Comparison of ENCODE assay signal across 23 cellular contexts in the genomic region with DNA sequence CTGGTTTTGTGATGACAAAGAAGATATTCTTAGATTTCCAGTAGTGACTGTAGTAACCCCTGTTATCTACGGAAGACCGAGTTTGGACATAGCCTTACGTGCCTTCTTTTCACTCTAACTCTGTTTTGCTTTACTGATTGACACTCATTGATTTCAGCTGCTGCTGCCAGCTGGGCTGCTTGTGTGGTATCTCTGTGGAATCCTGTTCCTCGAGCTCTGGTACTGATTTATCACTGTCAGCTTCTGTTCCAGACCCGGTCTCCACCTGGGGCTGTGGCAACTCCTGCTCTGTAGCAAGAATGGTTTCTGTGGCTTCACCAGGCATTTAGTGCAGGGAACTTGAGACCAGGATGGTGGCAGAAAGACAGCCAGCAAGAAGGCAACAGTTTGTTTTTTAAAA. TPM values are rescaled to one million over a fixed set of nuclear protein-coding genes. Genes with fewer than 3 reads are reported as not detected.
"Had no signal": no experiment of that assay in that cellular context is flagged by ENCODE, and none has a peak within 500 bp of the region (broad histone marks: within the 10 kb centered on the region; RNA-seq: fewer than 3 reads in every experiment).

No MANE protein-coding gene starts in this region.

- ATAC-seq: activated CD8-positive, alpha-beta memory T cell treated with anti-CD3 and anti-CD28 coated beads, Interleukin-2, amount 10 ng/mL, durations not matched to agents 7 days and 5 days; activated naive CD4-positive, alpha-beta T cell treated with anti-CD3 and anti-CD28 coated beads, Interleukin-2, amount 50 U/mL, for 72 hours; lower lobe of right lung; stimulated activated naive CD8-positive, alpha-beta T cell treated with anti-CD3 and anti-CD28 coated beads, Interleukin-15, amount 100 ng/mL, for 72 hours had no signal

- H3K4me1 Mint-ChIP-seq: endodermal cell; stimulated activated naive CD8-positive, alpha-beta T cell treated with anti-CD3 and anti-CD28 coated beads, Interleukin-15, amount 100 ng/mL, for 72 hours had no signal

- H3K27me3 ChIP-seq: thyroid gland, uterus had no signal

- H3K27ac ChIP-seq: lower lobe of right lung, psoas muscle, sigmoid colon, thyroid gland, uterus had no signal

- H3K4me1 ChIP-seq: lower lobe of right lung, psoas muscle, sigmoid colon, uterus had no signal

- H3K27me3 Mint-ChIP-seq: stimulated activated naive CD8-positive, alpha-beta T cell treated with anti-CD3 and anti-CD28 coated beads, Interleukin-15, amount 100 ng/mL, for 72 hours had no signal

- H3K4me3 ChIP-seq: lower lobe of right lung, psoas muscle, sigmoid colon, thyroid gland, uterus had no signal

- H3K36me3 Mint-ChIP-seq: activated CD8-positive, alpha-beta memory T cell treated with anti-CD3 and anti-CD28 coated beads, Interleukin-2, amount 10 ng/mL, durations not matched to agents 7 days and 5 days; activated naive CD4-positive, alpha-beta T cell treated with anti-CD3 and anti-CD28 coated beads, Interleukin-2, amount 50 U/mL, for 72 hours; mesothelial cell of epicardium; naive B cell had no signal

- H3K4me3 Mint-ChIP-seq: activated CD8-positive, alpha-beta memory T cell treated with anti-CD3 and anti-CD28 coated beads, Interleukin-2, amount 10 ng/mL, durations not matched to agents 7 days and 5 days; activated T-cell treated with anti-CD3 and anti-CD28 coated beads, Interleukin-2, amount 50 U/mL, for 24 hours; endodermal cell; mesothelial cell of epicardium; naive B cell; stimulated activated naive CD8-positive, alpha-beta T cell treated with anti-CD3 and anti-CD28 coated beads, Interleukin-15, amount 100 ng/mL, for 72 hours; T-helper 2 cell treated with Interferon-gamma antibody and Interleukin-4, amounts not matched to agents 5 μg/mL and 100 μg/mL, for 36 hours had no signal

- DNase-seq: activated CD4-positive, alpha-beta T cell treated with anti-CD3 and anti-CD28 coated beads for 1 hour; activated CD4-positive, alpha-beta T cell treated with anti-CD3 and anti-CD28 coated beads, Interleukin-2, amount 50 U/mL, for 48 hours; activated CD8-positive, alpha-beta memory T cell treated with anti-CD3 and anti-CD28 coated beads, Interleukin-2, amount 10 ng/mL, durations not matched to agents 7 days and 5 days; activated effector memory CD4-positive, alpha-beta T cell treated with Interleukin-2 at 50 U/mL for 16 hours; activated T-cell treated with anti-CD3 and anti-CD28 coated beads, Interleukin-2, amount 50 U/mL, for 24 hours; amygdala; dermis blood vessel endothelial cell; endodermal cell; erythroblast; hippocampal formation; lower lobe of right lung; naive B cell; psoas muscle; sigmoid colon; stimulated activated CD4-positive, alpha-beta T cell treated with anti-CD3 and anti-CD28 coated beads, Interleukin-4, amount 100 ng/mL, for 1 hour; stimulated activated naive CD8-positive, alpha-beta T cell treated with anti-CD3 and anti-CD28 coated beads, Interleukin-15, amount 100 ng/mL, for 72 hours; thyroid gland; uterus had no signal

- H3K9me3 ChIP-seq: lower lobe of right lung, psoas muscle, sigmoid colon, thyroid gland, uterus had no signal

- H3K27ac Mint-ChIP-seq: activated CD8-positive, alpha-beta memory T cell treated with anti-CD3 and anti-CD28 coated beads, Interleukin-2, amount 10 ng/mL, durations not matched to agents 7 days and 5 days; activated T-cell treated with anti-CD3 and anti-CD28 coated beads, Interleukin-2, amount 50 U/mL, for 24 hours; endodermal cell; mesothelial cell of epicardium; naive B cell; stimulated activated naive CD8-positive, alpha-beta T cell treated with anti-CD3 and anti-CD28 coated beads, Interleukin-15, amount 100 ng/mL, for 72 hours; T-helper 2 cell treated with Interferon-gamma antibody and Interleukin-4, amounts not matched to agents 5 μg/mL and 100 μg/mL, for 36 hours had no signal

- H3K9me3 Mint-ChIP-seq: activated naive CD4-positive, alpha-beta T cell treated with anti-CD3 and anti-CD28 coated beads, Interleukin-2, amount 50 U/mL, for 72 hours; activated T-cell treated with anti-CD3 and anti-CD28 coated beads, Interleukin-2, amount 50 U/mL, for 24 hours; endodermal cell; mesothelial cell of epicardium; naive B cell; stimulated activated naive CD8-positive, alpha-beta T cell treated with anti-CD3 and anti-CD28 coated beads, Interleukin-15, amount 100 ng/mL, for 72 hours; T-helper 2 cell treated with Interferon-gamma antibody and Interleukin-4, amounts not matched to agents 5 μg/mL and 100 μg/mL, for 36 hours had no signal

- H3K36me3 ChIP-seq: lower lobe of right lung, sigmoid colon, thyroid gland, uterus had no signal

RNA-seq across cellular contexts. Expression of a gene that starts 37.5 kb away (rescaled TPM):
- total RNA-seq: activated CD8-positive, alpha-beta memory T cell treated with anti-CD3 and anti-CD28 coated beads, Interleukin-2, amount 10 ng/mL, durations not matched to agents 7 days and 5 days; activated naive CD4-positive, alpha-beta T cell treated with anti-CD3 and anti-CD28 coated beads, Interleukin-2, amount 50 U/mL, for 72 hours; cerebellum; dermis blood vessel endothelial cell; endodermal cell; glomerular endothelial cell; lower lobe of right lung; mesothelial cell of epicardium; psoas muscle; sigmoid colon; thyroid gland; uterus had no signal
- polyA plus RNA-seq: psoas muscle, sigmoid colon had no signal
